Comparison of ENCODE assay signal across 1 cellular context in genomic region chr2:179574061-179574519, GRCh38.
TF ChIP-seq lines count a peak whose summit lies in the region.

No MANE protein-coding gene starts in this region.

TF ChIP-seq in HepG2, 621 proteins besides CTCF, POLR2A, EP300 and RAD21 (continued from another document and continues in another):
- TF ChIP-seq THAP9 (CRISPR knock-in tag; IDR thresholded peaks at IDR 0.05; ENCODE audit: borderline replicate concordance) (no peak), REL (CRISPR knock-in tag; conservative IDR thresholded peaks at IDR 0.05) (no peak), PCBP1 (IDR thresholded peaks at IDR 0.05; ENCODE audit: borderline replicate concordance, low read depth, low read length) (no peak), MED8 (CRISPR knock-in tag; IDR thresholded peaks at IDR 0.05; ENCODE audit: insufficient replicate concordance) (no peak), ZNF432 (CRISPR knock-in tag; IDR thresholded peaks at IDR 0.05; ENCODE audit: borderline replicate concordance) (no peak), PAXIP1 (CRISPR knock-in tag; conservative IDR thresholded peaks at IDR 0.05) (peak; percentile 91), HOXA7 (CRISPR knock-in tag; IDR thresholded peaks at IDR 0.05) (no peak), HDAC6 (IDR thresholded peaks at IDR 0.05; ENCODE audit: low read depth, low read length) (no peak), ZFP82 (CRISPR knock-in tag; IDR thresholded peaks at IDR 0.05; ENCODE audit: borderline replicate concordance) (no peak), DNMT1 (CRISPR knock-in tag; IDR thresholded peaks at IDR 0.05) (no peak), SAFB2 (CRISPR knock-in tag; IDR thresholded peaks at IDR 0.05; ENCODE audit: borderline replicate concordance, low read depth) (no peak), ZNF331 (CRISPR knock-in tag; IDR thresholded peaks at IDR 0.05) (peak; percentile 39; the same call in 1 of the 2 replicates), FOXA1 (IDR thresholded peaks at IDR 0.05) (no peak), FOXA1 (CRISPR knock-in tag; IDR thresholded peaks at IDR 0.05) (peak; percentile 51; the same call in 1 of the 2 replicates), ZNF407 (CRISPR knock-in tag; IDR thresholded peaks at IDR 0.05; ENCODE audit: not compliant biosample characterization) (no peak), MNT (IDR thresholded peaks at IDR 0.05) (no peak), CEBPG (CRISPR knock-in tag; IDR thresholded peaks at IDR 0.05) (0 out of 2 replicates have a peak, but pooled peaks have one; percentile 23), ZFX (CRISPR knock-in tag; IDR thresholded peaks at IDR 0.05; ENCODE audit: low read depth) (no peak), POGK (CRISPR knock-in tag; conservative IDR thresholded peaks at IDR 0.05) (no peak), ZNF746 (CRISPR knock-in tag; IDR thresholded peaks at IDR 0.05) (no peak)
- TF ChIP-seq, protein P1, sequence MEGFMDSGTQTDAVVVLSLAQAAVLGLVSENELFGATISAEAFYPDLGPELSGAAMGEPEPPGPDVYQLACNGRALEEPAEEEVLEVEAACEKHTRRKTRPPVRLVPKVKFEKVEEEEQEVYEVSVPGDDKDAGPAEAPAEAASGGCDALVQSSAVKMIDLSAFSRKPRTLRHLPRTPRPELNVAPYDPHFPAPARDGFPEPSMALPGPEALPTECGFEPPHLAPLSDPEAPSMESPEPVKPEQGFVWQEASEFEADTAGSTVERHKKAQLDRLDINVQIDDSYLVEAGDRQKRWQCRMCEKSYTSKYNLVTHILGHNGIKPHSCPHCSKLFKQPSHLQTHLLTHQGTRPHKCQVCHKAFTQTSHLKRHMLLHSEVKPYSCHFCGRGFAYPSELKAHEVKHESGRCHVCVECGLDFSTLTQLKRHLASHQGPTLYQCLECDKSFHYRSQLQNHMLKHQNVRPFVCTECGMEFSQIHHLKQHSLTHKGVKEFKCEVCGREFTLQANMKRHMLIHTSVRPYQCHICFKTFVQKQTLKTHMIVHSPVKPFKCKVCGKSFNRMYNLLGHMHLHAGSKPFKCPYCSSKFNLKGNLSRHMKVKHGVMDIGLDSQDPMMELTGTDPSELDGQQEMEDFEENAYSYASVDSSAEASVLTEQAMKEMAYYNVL (CRISPR knock-in tag; IDR thresholded peaks at IDR 0.05; ENCODE audit: borderline replicate concordance) = no peak
- TF ChIP-seq, protein P2, sequence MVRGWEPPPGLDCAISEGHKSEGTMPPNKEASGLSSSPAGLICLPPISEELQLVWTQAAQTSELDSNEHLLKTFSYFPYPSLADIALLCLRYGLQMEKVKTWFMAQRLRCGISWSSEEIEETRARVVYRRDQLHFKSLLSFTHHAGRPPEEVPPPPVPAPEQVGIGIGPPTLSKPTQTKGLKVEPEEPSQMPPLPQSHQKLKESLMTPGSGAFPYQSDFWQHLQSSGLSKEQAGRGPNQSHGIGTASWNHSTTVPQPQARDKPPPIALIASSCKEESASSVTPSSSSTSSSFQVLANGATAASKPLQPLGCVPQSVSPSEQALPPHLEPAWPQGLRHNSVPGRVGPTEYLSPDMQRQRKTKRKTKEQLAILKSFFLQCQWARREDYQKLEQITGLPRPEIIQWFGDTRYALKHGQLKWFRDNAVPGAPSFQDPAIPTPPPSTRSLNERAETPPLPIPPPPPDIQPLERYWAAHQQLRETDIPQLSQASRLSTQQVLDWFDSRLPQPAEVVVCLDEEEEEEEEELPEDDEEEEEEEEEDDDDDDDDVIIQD (CRISPR knock-in tag; IDR thresholded peaks at IDR 0.05; ENCODE audit: low read depth) = peak; percentile 85; the same call in 1 of the 2 replicates
- TF ChIP-seq, protein P3, sequence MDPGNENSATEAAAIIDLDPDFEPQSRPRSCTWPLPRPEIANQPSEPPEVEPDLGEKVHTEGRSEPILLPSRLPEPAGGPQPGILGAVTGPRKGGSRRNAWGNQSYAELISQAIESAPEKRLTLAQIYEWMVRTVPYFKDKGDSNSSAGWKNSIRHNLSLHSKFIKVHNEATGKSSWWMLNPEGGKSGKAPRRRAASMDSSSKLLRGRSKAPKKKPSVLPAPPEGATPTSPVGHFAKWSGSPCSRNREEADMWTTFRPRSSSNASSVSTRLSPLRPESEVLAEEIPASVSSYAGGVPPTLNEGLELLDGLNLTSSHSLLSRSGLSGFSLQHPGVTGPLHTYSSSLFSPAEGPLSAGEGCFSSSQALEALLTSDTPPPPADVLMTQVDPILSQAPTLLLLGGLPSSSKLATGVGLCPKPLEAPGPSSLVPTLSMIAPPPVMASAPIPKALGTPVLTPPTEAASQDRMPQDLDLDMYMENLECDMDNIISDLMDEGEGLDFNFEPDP (CRISPR knock-in tag; conservative IDR thresholded peaks at IDR 0.05) = no peak
- TF ChIP-seq, protein P4, sequence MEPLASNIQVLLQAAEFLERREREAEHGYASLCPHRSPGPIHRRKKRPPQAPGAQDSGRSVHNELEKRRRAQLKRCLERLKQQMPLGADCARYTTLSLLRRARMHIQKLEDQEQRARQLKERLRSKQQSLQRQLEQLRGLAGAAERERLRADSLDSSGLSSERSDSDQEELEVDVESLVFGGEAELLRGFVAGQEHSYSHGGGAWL (CRISPR knock-in tag; IDR thresholded peaks at IDR 0.05) = no peak
- TF ChIP-seq, protein P5, sequence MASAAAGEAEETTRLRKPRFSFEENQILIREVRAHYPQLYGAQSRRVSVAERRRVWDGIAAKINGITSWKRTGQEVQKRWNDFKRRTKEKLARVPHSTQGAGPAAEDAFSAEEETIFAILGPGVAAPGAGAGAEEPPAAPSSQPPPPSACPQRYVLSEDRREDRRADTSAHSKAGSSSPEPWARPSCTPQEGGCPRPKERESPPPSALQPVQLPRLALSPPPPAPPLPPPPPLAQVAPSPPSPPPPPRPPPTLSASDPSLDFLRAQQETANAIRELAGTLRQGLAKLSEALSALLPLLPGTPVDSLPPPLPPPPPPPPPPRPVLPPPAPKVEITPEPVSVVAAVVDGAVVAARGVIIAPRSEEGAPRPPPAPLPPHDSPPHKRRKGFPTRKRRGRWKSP (CRISPR knock-in tag; IDR thresholded peaks at IDR 0.05) = no peak
- TF ChIP-seq, protein P6, sequence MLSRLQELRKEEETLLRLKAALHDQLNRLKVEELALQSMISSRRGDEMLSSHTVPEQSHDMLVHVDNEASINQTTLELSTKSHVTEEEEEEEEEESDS (CRISPR knock-in tag; IDR thresholded peaks at IDR 0.05; ENCODE audit: borderline replicate concordance) = no peak
